15 cellular contexts compared by ENCODE assay signal in genomic region chr22:36303874-36304273, GRCh38. TPM values are rescaled to one million over a fixed set of nuclear protein-coding genes. Genes with fewer than 3 reads are reported as not detected.
DNase-seq lines count a peak whose midpoint lies in the region; ATAC-seq lines count a peak whose summit lies in the region.
"Had no signal": no experiment of that assay in that cellular context is flagged by ENCODE, and none has a peak within 500 bp of the region (broad histone marks: within the 10 kb centered on the region; RNA-seq: fewer than 3 reads in every experiment).

No MANE protein-coding gene starts in this region.

- H3K4me1 Mint-ChIP-seq in T-helper 2 cell treated with Interferon-gamma antibody and Interleukin-4, amounts not matched to agents 5 μg/mL and 100 μg/mL, for 36 hours (ENCODE audit: low read depth): no peaks in the 10 kb centered on the region
- peaks cover 19% of the 10 kb centered on the region for H3K4me1 Mint-ChIP-seq in activated CD4-positive, alpha-beta memory T cell treated with anti-CD3 and anti-CD28 coated beads, Interleukin-2, amount 10 ng/mL, durations not matched to agents 7 days and 5 days
- peaks cover 31% of the 10 kb centered on the region for H3K4me1 Mint-ChIP-seq in stimulated activated memory B cell treated with anti-CD40 and anti-IgM and Interleukin-4, amounts not matched to agents 10 μg/mL and 1 μg/mL and 100 μg/mL, for 72 hours

- H3K36me3 Mint-ChIP-seq in T-helper 2 cell treated with Interferon-gamma antibody and Interleukin-4, amounts not matched to agents 5 μg/mL and 100 μg/mL, for 36 hours (ENCODE audit: low read depth): peaks cover 76% of the 10 kb centered on the region
- peaks cover 89% of the 10 kb centered on the region for H3K36me3 Mint-ChIP-seq in activated CD4-positive, alpha-beta memory T cell treated with anti-CD3 and anti-CD28 coated beads, Interleukin-2, amount 10 ng/mL, durations not matched to agents 7 days and 5 days (ENCODE audit: low read depth)
- peaks cover 74% of the 10 kb centered on the region for H3K36me3 Mint-ChIP-seq in stimulated activated memory B cell treated with anti-CD40 and anti-IgM and Interleukin-4, amounts not matched to agents 10 μg/mL and 1 μg/mL and 100 μg/mL, for 72 hours

- peak overlapping the region; percentile 41 for H3K27ac Mint-ChIP-seq in T-helper 2 cell treated with Interferon-gamma antibody and Interleukin-4, amounts not matched to agents 5 μg/mL and 100 μg/mL, for 36 hours
- peak overlapping the region; percentile 33 for H3K27ac Mint-ChIP-seq in activated CD4-positive, alpha-beta memory T cell treated with anti-CD3 and anti-CD28 coated beads, Interleukin-2, amount 10 ng/mL, durations not matched to agents 7 days and 5 days
- H3K27ac Mint-ChIP-seq in stimulated activated memory B cell treated with anti-CD40 and anti-IgM and Interleukin-4, amounts not matched to agents 10 μg/mL and 1 μg/mL and 100 μg/mL, for 72 hours: peak overlapping the region; percentile 54
- H3K27ac Mint-ChIP-seq: CD8-positive, alpha-beta T cell had no signal

- no peaks in the 10 kb centered on the region for H3K27me3 Mint-ChIP-seq in T-helper 2 cell treated with Interferon-gamma antibody and Interleukin-4, amounts not matched to agents 5 μg/mL and 100 μg/mL, for 36 hours (ENCODE audit: low read depth)
- H3K27me3 Mint-ChIP-seq in activated CD4-positive, alpha-beta memory T cell treated with anti-CD3 and anti-CD28 coated beads, Interleukin-2, amount 10 ng/mL, durations not matched to agents 7 days and 5 days: no peaks in the 10 kb centered on the region
- H3K27me3 Mint-ChIP-seq in stimulated activated memory B cell treated with anti-CD40 and anti-IgM and Interleukin-4, amounts not matched to agents 10 μg/mL and 1 μg/mL and 100 μg/mL, for 72 hours: no peaks in the 10 kb centered on the region

- POLR2A ChIA-PET in activated CD4-positive, alpha-beta memory T cell treated with anti-CD3 and anti-CD28 coated beads, Interleukin-2, amount 10 ng/mL, durations not matched to agents 7 days and 5 days (lab: Charles Lee): interaction anchor here (0.6 to 1.6 kb wide), 5 partner anchors 15 to 190 kb away, joined by 3 to 5 read pairs (median 3); partner anchors contain the start of gene TXN2

- peak; percentile 57 for ATAC-seq in left lobe of liver
- ATAC-seq in stimulated activated memory B cell treated with anti-CD40 and anti-IgM and Interleukin-4, amounts not matched to agents 10 μg/mL and 1 μg/mL and 100 μg/mL, for 72 hours: no peak
- ATAC-seq: CD8-positive, alpha-beta T cell; psoas muscle had no signal

- CTCF ChIA-PET in activated CD4-positive, alpha-beta memory T cell treated with anti-CD3 and anti-CD28 coated beads, Interleukin-2, amount 10 ng/mL, durations not matched to agents 7 days and 5 days (lab: Charles Lee): no interaction called here

- DNase-seq in T-helper 2 cell treated with Interferon-gamma antibody and Interleukin-4, amounts not matched to agents 5 μg/mL and 100 μg/mL, for 36 hours (ENCODE audit: low spot score): no peak
- DNase-seq in T-helper 2 cell: no peak
- no peak for DNase-seq in activated CD4-positive, alpha-beta memory T cell treated with anti-CD3 and anti-CD28 coated beads, Interleukin-2, amount 10 ng/mL, durations not matched to agents 7 days and 5 days
- DNase-seq in left lobe of liver (ENCODE audit: low spot score): peak; percentile 66
- no peak for DNase-seq in dedifferentiated amniotic fluid mesenchymal stem cell (ENCODE audit: extremely low spot score)
- no peak for DNase-seq in HCEC 1CT
- DNase-seq in COLO829 (ENCODE audit: low spot score): no peak
- DNase-seq: 8988T; activated CD8-positive, alpha-beta memory T cell treated with anti-CD3 and anti-CD28 coated beads, Interleukin-2, amount 50 U/mL, for 4 hours; cortex of kidney; NCI-H2227 treated with DMSO at 0.1 percent for 48 hours; psoas muscle; stimulated activated CD8-positive, alpha-beta memory T cell treated with anti-CD3 and anti-CD28 coated beads, Interleukin-4, amount 100 ng/mL, for 48 hours had no signal

- no peaks in the 10 kb centered on the region for H3K9me3 Mint-ChIP-seq in T-helper 2 cell treated with Interferon-gamma antibody and Interleukin-4, amounts not matched to agents 5 μg/mL and 100 μg/mL, for 36 hours
- H3K9me3 Mint-ChIP-seq in activated CD4-positive, alpha-beta memory T cell treated with anti-CD3 and anti-CD28 coated beads, Interleukin-2, amount 10 ng/mL, durations not matched to agents 7 days and 5 days: no peaks in the 10 kb centered on the region
- no peaks in the 10 kb centered on the region for H3K9me3 Mint-ChIP-seq in stimulated activated memory B cell treated with anti-CD40 and anti-IgM and Interleukin-4, amounts not matched to agents 10 μg/mL and 1 μg/mL and 100 μg/mL, for 72 hours
- H3K9me3 Mint-ChIP-seq: CD8-positive, alpha-beta T cell had no signal

- no peak overlapping the region for H3K4me3 Mint-ChIP-seq in T-helper 2 cell treated with Interferon-gamma antibody and Interleukin-4, amounts not matched to agents 5 μg/mL and 100 μg/mL, for 36 hours
- H3K4me3 Mint-ChIP-seq in activated CD4-positive, alpha-beta memory T cell treated with anti-CD3 and anti-CD28 coated beads, Interleukin-2, amount 10 ng/mL, durations not matched to agents 7 days and 5 days: no peak overlapping the region
- no peak overlapping the region for H3K4me3 Mint-ChIP-seq in stimulated activated memory B cell treated with anti-CD40 and anti-IgM and Interleukin-4, amounts not matched to agents 10 μg/mL and 1 μg/mL and 100 μg/mL, for 72 hours
- H3K4me3 Mint-ChIP-seq: CD8-positive, alpha-beta T cell had no signal

RNA-seq across cellular contexts. Expression of gene APOL1, which starts 50.9 kb away (rescaled TPM):
- total RNA-seq in activated CD4-positive, alpha-beta memory T cell treated with anti-CD3 and anti-CD28 coated beads, Interleukin-2, amount 10 ng/mL, durations not matched to agents 7 days and 5 days: 10 to 100 TPM; 63.0 to 64.0 TPM
- 99.8 TPM for total RNA-seq in left lobe of liver
